ENCODE assay signal across 10 cellular contexts in genomic region chr2:112794131-112794733, GRCh38. TPM values are rescaled to one million over a fixed set of nuclear protein-coding genes. Genes with fewer than 3 reads are reported as not detected.
DNase-seq lines count a peak whose midpoint lies in the region; ATAC-seq and TF ChIP-seq lines count a peak whose summit lies in the region.
"Had no signal": no experiment of that assay in that cellular context is flagged by ENCODE, and none has a peak within 500 bp of the region (broad histone marks: within the 10 kb centered on the region; RNA-seq: fewer than 3 reads in every experiment).

No MANE protein-coding gene starts in this region.

- TF ChIP-seq POLR2A in erythroblast (IDR thresholded peaks at IDR 0.05; ENCODE audit: low read length) (no peak), prostate gland (IDR thresholded peaks at IDR 0.05) (no peak)

- H3K27ac Mint-ChIP-seq in GM23338 = peak overlapping the region; percentile 6; the same call in 1 of the 2 replicates

- no peak overlapping the region for H3K27ac ChIP-seq in GM23338 (ENCODE audit: low read depth)
- H3K27ac ChIP-seq in prostate gland = no peak overlapping the region
- H3K27ac ChIP-seq: Peyer's patch, tibial nerve had no signal

- no peaks in the 10 kb centered on the region for H3K27me3 ChIP-seq in GM23338 (ENCODE audit: insufficient read depth)
- H3K27me3 ChIP-seq in prostate gland (replicated peaks; ENCODE audit: insufficient read depth) = no peaks in the 10 kb centered on the region
- H3K27me3 ChIP-seq: Peyer's patch, tibial nerve had no signal

- H3K9me3 Mint-ChIP-seq in GM23338 = peaks cover 4% of the 10 kb centered on the region; the same call in 2 of the 3 replicates

- peaks cover 17% of the 10 kb centered on the region for H3K4me1 Mint-ChIP-seq in GM23338

- H3K4me3 ChIP-seq in GM23338 = no peak overlapping the region
- H3K4me3 ChIP-seq in prostate gland = no peak overlapping the region
- H3K4me3 ChIP-seq: Peyer's patch, tibial nerve had no signal

- peaks cover 12% of the 10 kb centered on the region; the same call in 2 of the 3 replicates for H3K36me3 Mint-ChIP-seq in GM23338 (ENCODE audit: low read depth)

- no peaks in the 10 kb centered on the region for H4K20me1 ChIP-seq in GM23338 (replicated peaks; ENCODE audit: insufficient read depth)

- peaks cover 10% of the 10 kb centered on the region for H3K27me3 Mint-ChIP-seq in GM23338 (ENCODE audit: insufficient read depth, low read depth, poor library complexity)

- DNase-seq in EL = peak; percentile 83
- no peak for DNase-seq in GM23338 (ENCODE audit: low spot score)
- peak; percentile 94 for DNase-seq in OCI-M1 (lab: John Stamatoyannopoulos, UW)
- peak; percentile 84 to 91 for DNase-seq in erythroblast (lab: John Stamatoyannopoulos, UW)
- DNase-seq in prostate gland (ENCODE audit: low spot score) = peak; percentile 10
- DNase-seq in DMS79 treated with DMSO at 0.1 percent for 48 hours (lab: John Stamatoyannopoulos, UW) = no peak
- no peak for DNase-seq in NCI-H2029 (lab: John Stamatoyannopoulos, UW)
- DNase-seq in NCI-H187 treated with DMSO at 0.1 percent for 48 hours (lab: John Stamatoyannopoulos, UW) = no peak

- H3F3A ChIP-seq in GM23338 (replicated peaks; ENCODE audit: low read depth) = no peaks in the 10 kb centered on the region

- H3K4me2 ChIP-seq in GM23338 = no peak overlapping the region

- no peak overlapping the region for H3K4me3 Mint-ChIP-seq in GM23338

- TF ChIP-seq CTCF in GM23338 (conservative IDR thresholded peaks at IDR 0.05; ENCODE audit: low read depth in 2 of 2) = no peak
- no peak for TF ChIP-seq CTCF in prostate gland (IDR thresholded peaks at IDR 0.05)

- peak overlapping the region; percentile 83; the same call in 1 of the 2 replicates for H2AFZ ChIP-seq in GM23338

- intact Hi-C loops in prostate gland (cut with DNase I) = no loop called here

- H3K36me3 ChIP-seq in GM23338 (ENCODE audit: insufficient read depth) = no peaks in the 10 kb centered on the region
- no peaks in the 10 kb centered on the region for H3K36me3 ChIP-seq in prostate gland
- H3K36me3 ChIP-seq: Peyer's patch, tibial nerve had no signal

- H3K9me3 ChIP-seq in prostate gland = no peaks in the 10 kb centered on the region
- H3K9me3 ChIP-seq: Peyer's patch had no signal

- H3K9me2 ChIP-seq in GM23338 (ENCODE audit: insufficient read depth) = 0 out of 2 replicates have a peak, but pooled peaks cover 4% of the 10 kb centered on the region

- WGBS in prostate gland = 57% methylated on average over 5 of the region's 5 CpGs

- H3K4me1 ChIP-seq in GM23338 (ENCODE audit: insufficient read depth) = peaks cover 12% of the 10 kb centered on the region; the same call in 1 of the 2 replicates
- H3K4me1 ChIP-seq in prostate gland (replicated peaks) = no peaks in the 10 kb centered on the region
- H3K4me1 ChIP-seq: tibial nerve had no signal

- no peak for ATAC-seq in GM23338

- no peaks in the 10 kb centered on the region for H3K79me2 ChIP-seq in GM23338 (replicated peaks; ENCODE audit: insufficient read depth)

TF ChIP-seq in GM23338, 12 proteins besides CTCF, POLR2A, EP300 and RAD21 (continues in another document):
- TF ChIP-seq POLR2AphosphoS5 (IDR thresholded peaks at IDR 0.05; ENCODE audit: low read depth) (no peak), ZNF331 (CRISPR knock-in tag; IDR thresholded peaks at IDR 0.05; ENCODE audit: low read depth) (no peak), CREB1 (CRISPR knock-in tag; IDR thresholded peaks at IDR 0.05; ENCODE audit: low read depth) (no peak), ZNF462 (CRISPR knock-in tag; IDR thresholded peaks at IDR 0.05) (no peak), JUNB (IDR thresholded peaks at IDR 0.05; ENCODE audit: unreplicated experiment) (no peak), EZH2phosphoT487 (IDR thresholded peaks at IDR 0.05; ENCODE audit: unreplicated experiment) (no peak), STAT1 (IDR thresholded peaks at IDR 0.05; ENCODE audit: unreplicated experiment) (no peak), NANOG (IDR thresholded peaks at IDR 0.05; ENCODE audit: borderline replicate concordance) (no peak), EZH2 (IDR thresholded peaks at IDR 0.05; ENCODE audit: low read depth, unreplicated experiment) (no peak)
- TF ChIP-seq, protein P1, sequence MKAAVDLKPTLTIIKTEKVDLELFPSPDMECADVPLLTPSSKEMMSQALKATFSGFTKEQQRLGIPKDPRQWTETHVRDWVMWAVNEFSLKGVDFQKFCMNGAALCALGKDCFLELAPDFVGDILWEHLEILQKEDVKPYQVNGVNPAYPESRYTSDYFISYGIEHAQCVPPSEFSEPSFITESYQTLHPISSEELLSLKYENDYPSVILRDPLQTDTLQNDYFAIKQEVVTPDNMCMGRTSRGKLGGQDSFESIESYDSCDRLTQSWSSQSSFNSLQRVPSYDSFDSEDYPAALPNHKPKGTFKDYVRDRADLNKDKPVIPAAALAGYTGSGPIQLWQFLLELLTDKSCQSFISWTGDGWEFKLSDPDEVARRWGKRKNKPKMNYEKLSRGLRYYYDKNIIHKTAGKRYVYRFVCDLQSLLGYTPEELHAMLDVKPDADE (IDR thresholded peaks at IDR 0.05) = no peak

RNA-seq across cellular contexts. Expression of gene IL1A, which starts 9.9 kb away (rescaled TPM):
- 0.19 and 0.73 TPM in 2 replicates for total RNA-seq in GM23338 (2014; rRNA removed; shearing (Covaris generic))
- polyA plus RNA-seq in GM23338 (2016; fragmentation: Nextera tagmentation; extraction: Ambion mirVana) = 0.47 and 0.65 TPM in 2 replicates
- 10 to 100 TPM in 1 of 2 donors, not detected in 1; 27.4 TPM for total RNA-seq in prostate gland
- total RNA-seq: Peyer's patch had no signal

RNA-seq across cellular contexts. Expression of gene CKAP2L, which starts 29.8 kb away (rescaled TPM):
- total RNA-seq in GM23338 (2014; rRNA removed; shearing (Covaris generic)) = 15.1 and 16.2 TPM in 2 replicates
- polyA plus RNA-seq in GM23338 (2016; fragmentation: Nextera tagmentation; extraction: Ambion mirVana) = 28.6 and 30.2 TPM in 2 replicates
- total RNA-seq in prostate gland = 1 to 10 TPM in 1 of 2 donors, under 1 TPM in 1; 0.23 to 3.1 TPM
- total RNA-seq: tibial nerve had no signal

RNA-seq across cellular contexts. Expression of gene IL1B, which starts 42.3 kb away (rescaled TPM):
- total RNA-seq in GM23338 (2014; rRNA removed; shearing (Covaris generic)) = not detected in 2 replicates
- polyA plus RNA-seq in GM23338 (2016; fragmentation: Nextera tagmentation; extraction: Ambion mirVana) = 0.14 TPM in 1 of 2 replicates, not detected in the other
- total RNA-seq in prostate gland = not detected

Comparison
In these comparisons a context has a peak if more than half of its experiments do, and no peak if none do; other contexts are left out.
1. DNase-seq: peak in EL (single experiment), OCI-M1 (single experiment), erythroblast (2 of 2) and prostate gland (single experiment); none in GM23338 (single experiment), DMS79 treated with DMSO at 0.1 percent for 48 hours (single experiment), NCI-H2029 (single experiment) and NCI-H187 treated with DMSO at 0.1 percent for 48 hours (single experiment).